In genomic region chr7:128613366-128613765, GRCh38 we compare ENCODE assay signal across 7 cellular contexts. TPM values are rescaled to one million over a fixed set of nuclear protein-coding genes. Genes with fewer than 3 reads are reported as not detected.
DNase-seq lines count a peak whose midpoint lies in the region; ATAC-seq and TF ChIP-seq lines count a peak whose summit lies in the region.
"Not testable (repeated sequence)": the region's sequence is repeated elsewhere in the genome, so short reads cannot be mapped to it uniquely, and the experiment has no call there.
"Had no signal": no experiment of that assay in that cellular context is flagged by ENCODE, and none has a peak within 500 bp of the region (broad histone marks: within the 10 kb centered on the region; RNA-seq: fewer than 3 reads in every experiment).

No MANE protein-coding gene starts in this region.

- H3K27me3 ChIP-seq in CD4-positive, CD25-positive, alpha-beta regulatory T cell (ENCODE audit: control insufficient read depth, insufficient read depth, low read length) = not testable (repeated sequence)

- not testable (repeated sequence) for H3K27me3 Mint-ChIP-seq in CD4-positive, CD25-positive, alpha-beta regulatory T cell; T-helper 17 cell; activated T-cell treated with anti-CD3 and anti-CD28 coated beads, Interleukin-2, amount 50 U/mL, for 72 hours (ENCODE audit: low read depth); brain; osteocyte (ENCODE audit: unreplicated experiment)

- H3K9me3 Mint-ChIP-seq in CD4-positive, CD25-positive, alpha-beta regulatory T cell; activated T-cell treated with anti-CD3 and anti-CD28 coated beads, Interleukin-2, amount 50 U/mL, for 72 hours; brain; osteocyte (ENCODE audit: unreplicated experiment): not testable (repeated sequence)

- H3K36me3 ChIP-seq in CD4-positive, CD25-positive, alpha-beta regulatory T cell (ENCODE audit: control insufficient read depth, insufficient read depth, low read length) = peaks cover 21% of the 10 kb centered on the region

- peak overlapping the region in 2 of 3 donors; percentile 0 to 44 for H3K27ac Mint-ChIP-seq in CD4-positive, CD25-positive, alpha-beta regulatory T cell
- H3K27ac Mint-ChIP-seq in T-helper 17 cell (peak overlapping the region; percentile 54), brain (peak overlapping the region in 3 of 5 experiments; percentile 15 to 64 (median 45)), osteocyte (ENCODE audit: unreplicated experiment) (peak overlapping the region; percentile 27)
- peak overlapping the region; percentile 90 for H3K27ac Mint-ChIP-seq in activated T-cell treated with anti-CD3 and anti-CD28 coated beads, Interleukin-2, amount 50 U/mL, for 72 hours

- H3K9me3 ChIP-seq in CD4-positive, CD25-positive, alpha-beta regulatory T cell (ENCODE audit: control insufficient read depth in 2 of 2, low read length in 2 of 2); T-helper 17 cell (ENCODE audit: control insufficient read depth, low read length, poor library complexity, severe bottlenecking): not testable (repeated sequence)

- not testable (repeated sequence) for H3K4me3 ChIP-seq in CD4-positive, CD25-positive, alpha-beta regulatory T cell (ENCODE audit: low read depth, low read length); choroid plexus epithelial cell (ENCODE audit: low read depth, low read length)

- DNase-seq in CD4-positive, CD25-positive, alpha-beta regulatory T cell; T-helper 17 cell; activated T-cell treated with anti-CD3 and anti-CD28 coated beads, Interleukin-2, amount 50 U/mL, for 72 hours; osteocyte (ENCODE audit: extremely low spot score, unreplicated experiment): not testable (repeated sequence)
- DNase-seq in choroid plexus epithelial cell (ENCODE audit: low read depth) = peak; percentile 4

- not testable (repeated sequence) for H3K4me1 ChIP-seq in CD4-positive, CD25-positive, alpha-beta regulatory T cell (ENCODE audit: control insufficient read depth, insufficient read depth, low read length, poor library complexity, severe bottlenecking)

- not testable (repeated sequence) for H3K4me3 Mint-ChIP-seq in CD4-positive, CD25-positive, alpha-beta regulatory T cell; T-helper 17 cell; activated T-cell treated with anti-CD3 and anti-CD28 coated beads, Interleukin-2, amount 50 U/mL, for 72 hours; brain; osteocyte (ENCODE audit: unreplicated experiment)

- TF ChIP-seq CTCF in brain (conservative IDR thresholded peaks at IDR 0.05); choroid plexus epithelial cell (conservative IDR thresholded peaks at IDR 0.05; ENCODE audit: low read depth, low read length); osteocyte (IDR thresholded peaks at IDR 0.05): not testable (repeated sequence)

- ATAC-seq in CD4-positive, CD25-positive, alpha-beta regulatory T cell (ENCODE audit: low read depth in 2 of 2); T-helper 17 cell; activated T-cell treated with anti-CD3 and anti-CD28 coated beads, Interleukin-2, amount 50 U/mL, for 72 hours (replicated peaks in 1 of 2): not testable (repeated sequence)

- not testable (repeated sequence) for H3K27ac ChIP-seq in CD4-positive, CD25-positive, alpha-beta regulatory T cell (ENCODE audit: insufficient read depth, low read length, poor library complexity, severe bottlenecking)

- peaks cover 4 to 17% (median 13%) of the 10 kb centered on the region in 4 donors for H3K4me1 Mint-ChIP-seq in CD4-positive, CD25-positive, alpha-beta regulatory T cell
- not testable (repeated sequence) for H3K4me1 Mint-ChIP-seq in T-helper 17 cell; activated T-cell treated with anti-CD3 and anti-CD28 coated beads, Interleukin-2, amount 50 U/mL, for 72 hours (ENCODE audit: low read depth)
- H3K4me1 Mint-ChIP-seq in brain (peaks cover 16% of the 10 kb centered on the region), osteocyte (ENCODE audit: unreplicated experiment) (peaks cover 15% of the 10 kb centered on the region)

- H3K36me3 Mint-ChIP-seq in CD4-positive, CD25-positive, alpha-beta regulatory T cell = peaks cover 23% of the 10 kb centered on the region
- not testable (repeated sequence) for H3K36me3 Mint-ChIP-seq in T-helper 17 cell (ENCODE audit: low read depth); activated T-cell treated with anti-CD3 and anti-CD28 coated beads, Interleukin-2, amount 50 U/mL, for 72 hours (ENCODE audit: insufficient read depth in 2 of 2)
- H3K36me3 Mint-ChIP-seq in brain (peaks cover 56% of the 10 kb centered on the region), osteocyte (ENCODE audit: unreplicated experiment) (peaks cover 11% of the 10 kb centered on the region)

RNA-seq across cellular contexts. Expression of gene GARIN1A, which starts 58.7 kb away (rescaled TPM):
- total RNA-seq in CD4-positive, CD25-positive, alpha-beta regulatory T cell = 1.9 TPM
- under 1 TPM in 1 of 4 donors, not detected in 3; 0.14 TPM for polyA plus RNA-seq in CD4-positive, CD25-positive, alpha-beta regulatory T cell
- total RNA-seq in T-helper 17 cell (1 to 10 TPM in 1 of 2 donors, under 1 TPM in 1; 0.80 to 1.4 TPM), osteocyte (3.9 TPM in 2 replicates)
- total RNA-seq in activated T-cell treated with anti-CD3 and anti-CD28 coated beads, Interleukin-2, amount 50 U/mL, for 72 hours = 1 to 10 TPM; 2.6 to 2.7 TPM
- not detected for polyA plus RNA-seq in brain (ENCODE audit: insufficient read depth, low read depth, low replicate concordance)
- total RNA-seq: A172 had no signal

Comparison
In these comparisons a context has a peak if more than half of its experiments do, and no peak if none do; other contexts are left out.
1. H3K27ac Mint-ChIP-seq: peak in every context shown above with its lines; median percentile 90 in activated T-cell treated with anti-CD3 and anti-CD28 coated beads, Interleukin-2, amount 50 U/mL, for 72 hours; 54 in T-helper 17 cell; 45 in brain; 27 in osteocyte; 22 in CD4-positive, CD25-positive, alpha-beta regulatory T cell.